Comparison of ENCODE assay signal across 17 cellular contexts in genomic region chr19:17049711-17050280, GRCh38. TPM values are rescaled to one million over a fixed set of nuclear protein-coding genes. Genes with fewer than 3 reads are reported as not detected.
DNase-seq lines count a peak whose midpoint lies in the region; ATAC-seq and TF ChIP-seq lines count a peak whose summit lies in the region.
"Had no signal": no experiment of that assay in that cellular context is flagged by ENCODE, and none has a peak within 500 bp of the region (broad histone marks: within the 10 kb centered on the region; RNA-seq: fewer than 3 reads in every experiment).

No MANE protein-coding gene starts in this region.

- no peaks in the 10 kb centered on the region for H3K9me3 Mint-ChIP-seq in CD8-positive, alpha-beta T cell
- H3K9me3 Mint-ChIP-seq: activated naive CD8-positive, alpha-beta T cell treated with anti-CD3 and anti-CD28 coated beads, Interleukin-2, amount 50 U/mL, for 24 hours had no signal

- no peak overlapping the region for H3K27ac Mint-ChIP-seq in CD8-positive, alpha-beta T cell
- H3K27ac Mint-ChIP-seq: activated naive CD8-positive, alpha-beta T cell treated with anti-CD3 and anti-CD28 coated beads, Interleukin-2, amount 50 U/mL, for 24 hours had no signal

- DNase-seq in HK-2 (ENCODE audit: unreplicated experiment), result peak; percentile 9
- DNase-seq in astrocyte of the spinal cord (ENCODE audit: low read depth, low spot score), result peak; percentile 59
- DNase-seq in iris pigment epithelial cell (ENCODE audit: low read depth), result peak; percentile 83
- DNase-seq in transverse colon, result peak; percentile 33
- DNase-seq in CD8-positive, alpha-beta T cell, result no peak
- no peak for DNase-seq in tibial artery
- DNase-seq: activated CD8-positive, alpha-beta memory T cell treated with anti-CD3 and anti-CD28 coated beads, Interleukin-2, amount 50 U/mL, for 48 hours; activated naive CD8-positive, alpha-beta T cell treated with anti-CD3 and anti-CD28 coated beads, Interleukin-2, amount 50 U/mL, for 24 hours; dorsolateral prefrontal cortex; heart left ventricle; Kasumi-1; NCI-H2029 treated with DMSO at 0.1 percent for 48 hours; NCI-H82 had no signal

- no peak overlapping the region for H3K4me3 Mint-ChIP-seq in CD8-positive, alpha-beta T cell
- H3K4me3 Mint-ChIP-seq: activated naive CD8-positive, alpha-beta T cell treated with anti-CD3 and anti-CD28 coated beads, Interleukin-2, amount 50 U/mL, for 24 hours had no signal

- in situ Hi-C loops in astrocyte of the spinal cord (cut with HindIII; ENCODE audit: low sequenced_read_pairs), result no loop called here
- in situ Hi-C loops in transverse colon (cut with MboI; ENCODE audit: low pct_ligation_motif_present in 1 of 4, low pct_unique_long_range_greater_than_20kb in 1 of 4, low sequenced_read_pairs in 3 of 4), result loop anchor here in 3 of 4 donors (10.0 to 25.0 kb wide), 4 partner anchors 238 to 287 kb away; partner anchors contain the start of gene ANKLE1 (in 1 of the 3)

- H3K36me3 ChIP-seq in transverse colon (no peaks in the 10 kb centered on the region), tibial artery (peaks cover 23 to 63% (median 33%) of the 10 kb centered on the region in 3 donors)
- peaks cover 5% of the 10 kb centered on the region for H3K36me3 ChIP-seq in CD8-positive, alpha-beta T cell (ENCODE audit: insufficient read depth, low read length)

- no peaks in the 10 kb centered on the region for H3K27me3 ChIP-seq in transverse colon
- H3K27me3 ChIP-seq in CD8-positive, alpha-beta T cell (ENCODE audit: insufficient read depth, low read length), result no peaks in the 10 kb centered on the region
- H3K27me3 ChIP-seq in tibial artery, result peaks cover 0 to 2% of the 10 kb centered on the region in 2 donors
- H3K27me3 ChIP-seq: dorsolateral prefrontal cortex, heart left ventricle, SJSA1 had no signal

- H3K4me3 ChIP-seq in astrocyte of the spinal cord (ENCODE audit: low read depth, low read length), result no peak overlapping the region
- H3K4me3 ChIP-seq in transverse colon, result no peak overlapping the region
- no peak overlapping the region for H3K4me3 ChIP-seq in CD8-positive, alpha-beta T cell (ENCODE audit: low read depth, low read length)
- H3K4me3 ChIP-seq in tibial artery, result no peak overlapping the region
- H3K4me3 ChIP-seq: dorsolateral prefrontal cortex, heart left ventricle, SJSA1, thoracic aorta had no signal

- H3K27ac ChIP-seq in transverse colon (peak overlapping the region in 1 of 4 donors; percentile 15), tibial artery (no peak overlapping the region)
- no peak overlapping the region for H3K27ac ChIP-seq in CD8-positive, alpha-beta T cell (ENCODE audit: low read depth, low read length)
- H3K27ac ChIP-seq: dorsolateral prefrontal cortex, heart left ventricle, SJSA1, thoracic aorta had no signal

- intact Hi-C loops in transverse colon (cut with DNase I; ENCODE audit: low total_unique reads), result loop anchor here (10.0 kb wide), 1 partner anchor 275 kb away; no protein-coding TSS in a partner anchor
- intact Hi-C loops in CD8-positive, alpha-beta T cell (cut with DNase I, micrococcal nuclease), result loop anchor here (5.0 kb wide), 1 partner anchor 277 kb away; no protein-coding TSS in a partner anchor
- intact Hi-C loops in tibial artery (cut with DNase I; ENCODE audit: low total_unique reads), result loop anchor here (5.0 kb wide), 1 partner anchor 277 kb away; no protein-coding TSS in a partner anchor

- TF ChIP-seq CTCF in astrocyte of the spinal cord (IDR thresholded peaks at IDR 0.05; ENCODE audit: low read depth, low read length), result no peak
- no peak for TF ChIP-seq CTCF in transverse colon (IDR thresholded peaks at IDR 0.05)
- TF ChIP-seq CTCF in CD8-positive, alpha-beta T cell (IDR thresholded peaks at IDR 0.05), result no peak
- no peak for TF ChIP-seq CTCF in tibial artery (IDR thresholded peaks at IDR 0.05)

- H3K36me3 Mint-ChIP-seq in CD8-positive, alpha-beta T cell, result peaks cover 50% of the 10 kb centered on the region

- POLR2A ChIA-PET in CD8-positive, alpha-beta T cell (lab: Charles Lee), result no interaction called here

- 67 to 86% methylated on average over 2 to 18 of the region's 18 CpGs for WGBS in transverse colon (ENCODE audit: low coverage in 1 of 2), 2 donors

- no peaks in the 10 kb centered on the region for H3K4me1 Mint-ChIP-seq in CD8-positive, alpha-beta T cell (ENCODE audit: low read depth)
- H3K4me1 Mint-ChIP-seq: activated naive CD8-positive, alpha-beta T cell treated with anti-CD3 and anti-CD28 coated beads, Interleukin-2, amount 50 U/mL, for 24 hours had no signal

- no peaks in the 10 kb centered on the region for H3K9me3 ChIP-seq in transverse colon
- H3K9me3 ChIP-seq in CD8-positive, alpha-beta T cell (ENCODE audit: low read length), result no peaks in the 10 kb centered on the region
- H3K9me3 ChIP-seq in tibial artery, result no peaks in the 10 kb centered on the region
- H3K9me3 ChIP-seq: heart left ventricle, SJSA1, thoracic aorta had no signal

- CTCF ChIA-PET in CD8-positive, alpha-beta T cell (lab: Charles Lee), result interaction anchor here (0.6 kb wide), 1 partner anchor 51 kb away, joined by 3 read pairs; no protein-coding TSS in a partner anchor

- ATAC-seq in CD8-positive, alpha-beta T cell, result no peak
- no peak for ATAC-seq in HG02610 (IDR thresholded peaks at IDR 0.05; ENCODE audit: unreplicated experiment)
- ATAC-seq: activated naive CD8-positive, alpha-beta T cell treated with anti-CD3 and anti-CD28 coated beads, Interleukin-2, amount 50 U/mL, for 24 hours; heart left ventricle; left lobe of liver had no signal

- H3K27me3 Mint-ChIP-seq in CD8-positive, alpha-beta T cell (ENCODE audit: low read depth), result no peaks in the 10 kb centered on the region
- H3K27me3 Mint-ChIP-seq: activated naive CD8-positive, alpha-beta T cell treated with anti-CD3 and anti-CD28 coated beads, Interleukin-2, amount 50 U/mL, for 24 hours had no signal

- H3K4me1 ChIP-seq in transverse colon, result peaks cover 0 to 8% (median 0%) of the 10 kb centered on the region in 4 donors
- H3K4me1 ChIP-seq in CD8-positive, alpha-beta T cell (ENCODE audit: insufficient read depth, low read length), result no peaks in the 10 kb centered on the region
- H3K4me1 ChIP-seq in tibial artery, result no peaks in the 10 kb centered on the region
- H3K4me1 ChIP-seq: heart left ventricle, SJSA1 had no signal

- TF ChIP-seq EP300 in transverse colon (IDR thresholded peaks at IDR 0.05; ENCODE audit: low read depth), result no peak

- no peak for TF ChIP-seq POLR2A in transverse colon (IDR thresholded peaks at IDR 0.05)

RNA-seq across cellular contexts. Expression of gene CPAMD8, which starts 23.2 kb away (rescaled TPM):
- 10 to 100 TPM in 2 of 4 donors, 1 to 10 TPM in 2; 1.4 to 20.9 (median 7.7) TPM for total RNA-seq in transverse colon
- total RNA-seq in CD8-positive, alpha-beta T cell, result under 1 TPM; 0.25 to 0.43 TPM

RNA-seq across cellular contexts. Expression of gene HAUS8, which starts 25.5 kb away (rescaled TPM):
- 10 to 100 TPM in 2 of 4 donors, 1 to 10 TPM in 2; 4.4 to 13.8 (median 10.3) TPM for total RNA-seq in transverse colon
- 10 to 100 TPM; 29.3 to 33.9 TPM for total RNA-seq in CD8-positive, alpha-beta T cell

RNA-seq across cellular contexts. Expression of gene MYO9B, which starts 25.8 kb away (rescaled TPM):
- total RNA-seq in transverse colon, result 100 to 1,000 TPM; 102 to 246 (median 151) TPM
- total RNA-seq in CD8-positive, alpha-beta T cell, result 100 to 1,000 TPM; 221 to 238 TPM

Comparison
In these comparisons a context has a peak if more than half of its experiments do, and no peak if none do; other contexts are left out.
1. DNase-seq: peak in HK-2 (single experiment), astrocyte of the spinal cord (single experiment), iris pigment epithelial cell (single experiment) and transverse colon (single experiment); none in CD8-positive, alpha-beta T cell (0 of 7) and tibial artery (0 of 2).